1 cellular context compared by ENCODE assay signal in the genomic region with DNA sequence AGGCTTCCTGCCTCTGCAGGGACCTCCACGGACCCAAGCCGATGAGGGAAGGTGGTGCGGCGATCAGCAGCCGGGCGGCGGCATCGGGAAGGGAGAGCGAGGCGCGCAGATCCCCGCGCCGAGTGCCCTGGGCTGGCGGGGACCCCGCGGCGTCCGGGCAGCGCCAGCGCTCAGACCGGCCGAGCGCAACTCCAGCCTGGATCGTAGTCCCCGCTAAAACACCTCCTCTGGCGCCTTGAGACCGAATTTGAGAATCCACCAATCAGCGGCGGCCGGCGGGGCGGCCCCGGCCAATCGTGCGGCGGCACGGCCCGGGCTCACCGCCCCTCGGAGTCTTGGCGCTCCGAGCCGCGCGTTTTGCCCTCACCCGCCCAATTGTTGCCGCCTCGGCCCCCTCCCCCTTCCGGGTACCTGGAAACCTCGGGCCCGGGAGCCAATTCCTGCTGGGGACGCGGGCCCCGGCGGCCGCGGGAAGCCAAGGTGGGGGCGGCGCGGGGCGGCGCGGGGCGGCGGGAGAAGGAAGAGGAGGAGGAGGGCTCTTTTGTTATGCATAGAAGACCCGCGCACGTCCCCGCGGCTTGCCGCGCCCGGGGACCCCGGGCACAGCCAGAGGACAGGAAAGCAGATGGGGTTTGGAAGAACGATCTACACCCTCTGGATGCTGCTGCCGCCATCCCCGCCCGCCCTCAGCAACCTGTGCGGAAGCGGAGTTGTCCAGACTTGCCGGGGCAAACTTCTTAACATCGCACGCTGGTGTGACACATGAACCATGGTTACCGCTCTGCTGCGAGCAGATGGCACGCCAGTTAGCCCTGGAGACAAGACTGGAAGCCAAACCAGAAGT.
TF ChIP-seq lines count a peak whose summit lies in the region.

A gene with protein sequence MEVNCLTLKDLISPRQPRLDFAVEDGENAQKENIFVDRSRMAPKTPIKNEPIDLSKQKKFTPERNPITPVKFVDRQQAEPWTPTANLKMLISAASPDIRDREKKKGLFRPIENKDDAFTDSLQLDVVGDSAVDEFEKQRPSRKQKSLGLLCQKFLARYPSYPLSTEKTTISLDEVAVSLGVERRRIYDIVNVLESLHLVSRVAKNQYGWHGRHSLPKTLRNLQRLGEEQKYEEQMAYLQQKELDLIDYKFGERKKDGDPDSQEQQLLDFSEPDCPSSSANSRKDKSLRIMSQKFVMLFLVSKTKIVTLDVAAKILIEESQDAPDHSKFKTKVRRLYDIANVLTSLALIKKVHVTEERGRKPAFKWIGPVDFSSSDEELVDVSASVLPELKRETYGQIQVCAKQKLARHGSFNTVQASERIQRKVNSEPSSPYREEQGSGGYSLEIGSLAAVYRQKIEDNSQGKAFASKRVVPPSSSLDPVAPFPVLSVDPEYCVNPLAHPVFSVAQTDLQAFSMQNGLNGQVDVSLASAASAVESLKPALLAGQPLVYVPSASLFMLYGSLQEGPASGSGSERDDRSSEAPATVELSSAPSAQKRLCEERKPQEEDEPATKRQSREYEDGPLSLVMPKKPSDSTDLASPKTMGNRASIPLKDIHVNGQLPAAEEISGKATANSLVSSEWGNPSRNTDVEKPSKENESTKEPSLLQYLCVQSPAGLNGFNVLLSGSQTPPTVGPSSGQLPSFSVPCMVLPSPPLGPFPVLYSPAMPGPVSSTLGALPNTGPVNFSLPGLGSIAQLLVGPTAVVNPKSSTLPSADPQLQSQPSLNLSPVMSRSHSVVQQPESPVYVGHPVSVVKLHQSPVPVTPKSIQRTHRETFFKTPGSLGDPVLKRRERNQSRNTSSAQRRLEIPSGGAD (minus strand): TSS at position 209 of the 844 bp plus-strand sequence. CDS start 934 bp downstream, outside the sequence.

TF ChIP-seq in HepG2, 621 proteins besides CTCF, POLR2A, EP300 and RAD21 (continued from another document and continues in another):
- TF ChIP-seq, protein P1, sequence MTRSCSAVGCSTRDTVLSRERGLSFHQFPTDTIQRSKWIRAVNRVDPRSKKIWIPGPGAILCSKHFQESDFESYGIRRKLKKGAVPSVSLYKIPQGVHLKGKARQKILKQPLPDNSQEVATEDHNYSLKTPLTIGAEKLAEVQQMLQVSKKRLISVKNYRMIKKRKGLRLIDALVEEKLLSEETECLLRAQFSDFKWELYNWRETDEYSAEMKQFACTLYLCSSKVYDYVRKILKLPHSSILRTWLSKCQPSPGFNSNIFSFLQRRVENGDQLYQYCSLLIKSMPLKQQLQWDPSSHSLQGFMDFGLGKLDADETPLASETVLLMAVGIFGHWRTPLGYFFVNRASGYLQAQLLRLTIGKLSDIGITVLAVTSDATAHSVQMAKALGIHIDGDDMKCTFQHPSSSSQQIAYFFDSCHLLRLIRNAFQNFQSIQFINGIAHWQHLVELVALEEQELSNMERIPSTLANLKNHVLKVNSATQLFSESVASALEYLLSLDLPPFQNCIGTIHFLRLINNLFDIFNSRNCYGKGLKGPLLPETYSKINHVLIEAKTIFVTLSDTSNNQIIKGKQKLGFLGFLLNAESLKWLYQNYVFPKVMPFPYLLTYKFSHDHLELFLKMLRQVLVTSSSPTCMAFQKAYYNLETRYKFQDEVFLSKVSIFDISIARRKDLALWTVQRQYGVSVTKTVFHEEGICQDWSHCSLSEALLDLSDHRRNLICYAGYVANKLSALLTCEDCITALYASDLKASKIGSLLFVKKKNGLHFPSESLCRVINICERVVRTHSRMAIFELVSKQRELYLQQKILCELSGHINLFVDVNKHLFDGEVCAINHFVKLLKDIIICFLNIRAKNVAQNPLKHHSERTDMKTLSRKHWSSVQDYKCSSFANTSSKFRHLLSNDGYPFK (CRISPR knock-in tag; IDR thresholded peaks at IDR 0.05; ENCODE audit: borderline replicate concordance) = no peak
- TF ChIP-seq, protein P2, sequence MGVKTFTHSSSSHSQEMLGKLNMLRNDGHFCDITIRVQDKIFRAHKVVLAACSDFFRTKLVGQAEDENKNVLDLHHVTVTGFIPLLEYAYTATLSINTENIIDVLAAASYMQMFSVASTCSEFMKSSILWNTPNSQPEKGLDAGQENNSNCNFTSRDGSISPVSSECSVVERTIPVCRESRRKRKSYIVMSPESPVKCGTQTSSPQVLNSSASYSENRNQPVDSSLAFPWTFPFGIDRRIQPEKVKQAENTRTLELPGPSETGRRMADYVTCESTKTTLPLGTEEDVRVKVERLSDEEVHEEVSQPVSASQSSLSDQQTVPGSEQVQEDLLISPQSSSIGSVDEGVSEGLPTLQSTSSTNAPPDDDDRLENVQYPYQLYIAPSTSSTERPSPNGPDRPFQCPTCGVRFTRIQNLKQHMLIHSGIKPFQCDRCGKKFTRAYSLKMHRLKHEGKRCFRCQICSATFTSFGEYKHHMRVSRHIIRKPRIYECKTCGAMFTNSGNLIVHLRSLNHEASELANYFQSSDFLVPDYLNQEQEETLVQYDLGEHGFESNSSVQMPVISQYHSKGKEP (CRISPR knock-in tag; IDR thresholded peaks at IDR 0.05) = no peak
- TF ChIP-seq, protein P3, sequence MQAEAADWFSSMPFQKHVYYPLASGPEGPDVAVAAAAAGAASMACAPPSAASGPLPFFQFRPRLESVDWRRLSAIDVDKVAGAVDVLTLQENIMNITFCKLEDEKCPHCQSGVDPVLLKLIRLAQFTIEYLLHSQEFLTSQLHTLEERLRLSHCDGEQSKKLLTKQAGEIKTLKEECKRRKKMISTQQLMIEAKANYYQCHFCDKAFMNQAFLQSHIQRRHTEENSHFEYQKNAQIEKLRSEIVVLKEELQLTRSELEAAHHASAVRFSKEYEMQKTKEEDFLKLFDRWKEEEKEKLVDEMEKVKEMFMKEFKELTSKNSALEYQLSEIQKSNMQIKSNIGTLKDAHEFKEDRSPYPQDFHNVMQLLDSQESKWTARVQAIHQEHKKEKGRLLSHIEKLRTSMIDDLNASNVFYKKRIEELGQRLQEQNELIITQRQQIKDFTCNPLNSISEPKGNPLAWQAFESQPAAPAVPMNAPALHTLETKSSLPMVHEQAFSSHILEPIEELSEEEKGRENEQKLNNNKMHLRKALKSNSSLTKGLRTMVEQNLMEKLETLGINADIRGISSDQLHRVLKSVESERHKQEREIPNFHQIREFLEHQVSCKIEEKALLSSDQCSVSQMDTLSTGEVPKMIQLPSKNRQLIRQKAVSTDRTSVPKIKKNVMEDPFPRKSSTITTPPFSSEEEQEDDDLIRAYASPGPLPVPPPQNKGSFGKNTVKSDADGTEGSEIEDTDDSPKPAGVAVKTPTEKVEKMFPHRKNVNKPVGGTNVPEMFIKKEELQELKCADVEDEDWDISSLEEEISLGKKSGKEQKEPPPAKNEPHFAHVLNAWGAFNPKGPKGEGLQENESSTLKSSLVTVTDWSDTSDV (CRISPR knock-in tag; IDR thresholded peaks at IDR 0.05) = no peak
- TF ChIP-seq, protein P4, sequence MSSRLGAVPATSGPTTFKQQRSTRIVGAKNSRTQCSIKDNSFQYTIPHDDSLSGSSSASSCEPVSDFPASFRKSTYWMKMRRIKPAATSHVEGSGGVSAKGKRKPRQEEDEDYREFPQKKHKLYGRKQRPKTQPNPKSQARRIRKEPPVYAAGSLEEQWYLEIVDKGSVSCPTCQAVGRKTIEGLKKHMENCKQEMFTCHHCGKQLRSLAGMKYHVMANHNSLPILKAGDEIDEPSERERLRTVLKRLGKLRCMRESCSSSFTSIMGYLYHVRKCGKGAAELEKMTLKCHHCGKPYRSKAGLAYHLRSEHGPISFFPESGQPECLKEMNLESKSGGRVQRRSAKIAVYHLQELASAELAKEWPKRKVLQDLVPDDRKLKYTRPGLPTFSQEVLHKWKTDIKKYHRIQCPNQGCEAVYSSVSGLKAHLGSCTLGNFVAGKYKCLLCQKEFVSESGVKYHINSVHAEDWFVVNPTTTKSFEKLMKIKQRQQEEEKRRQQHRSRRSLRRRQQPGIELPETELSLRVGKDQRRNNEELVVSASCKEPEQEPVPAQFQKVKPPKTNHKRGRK (CRISPR knock-in tag; IDR thresholded peaks at IDR 0.05) = no peak
- TF ChIP-seq KLF12 (CRISPR knock-in tag; IDR thresholded peaks at IDR 0.05; ENCODE audit: borderline replicate concordance) (no peak), NR2C2 (CRISPR knock-in tag; IDR thresholded peaks at IDR 0.05; ENCODE audit: borderline replicate concordance) (no peak), ZNF891 (CRISPR knock-in tag; IDR thresholded peaks at IDR 0.05) (no peak), ZBTB20 (CRISPR knock-in tag; IDR thresholded peaks at IDR 0.05; ENCODE audit: borderline replicate concordance, low read depth) (no peak), REL (CRISPR knock-in tag; conservative IDR thresholded peaks at IDR 0.05) (no peak; the same call in 1 of the 2 replicates), ZNF841 (CRISPR knock-in tag; IDR thresholded peaks at IDR 0.05; ENCODE audit: borderline replicate concordance) (no peak), NFYC (CRISPR knock-in tag; IDR thresholded peaks at IDR 0.05) (peak; percentile 86), ZNF264 (CRISPR knock-in tag; IDR thresholded peaks at IDR 0.05) (no peak), HMG20B (CRISPR knock-in tag; conservative IDR thresholded peaks at IDR 0.05) (no peak), MATR3 (CRISPR knock-in tag; IDR thresholded peaks at IDR 0.05) (no peak), ZNF10 (CRISPR knock-in tag; IDR thresholded peaks at IDR 0.05; ENCODE audit: borderline replicate concordance, low read depth) (no peak), RFX5 (IDR thresholded peaks at IDR 0.05; ENCODE audit: low read depth, low read length) (no peak), SETDB1 (CRISPR knock-in tag; IDR thresholded peaks at IDR 0.05; ENCODE audit: borderline replicate concordance) (no peak)
- TF ChIP-seq, protein P5, sequence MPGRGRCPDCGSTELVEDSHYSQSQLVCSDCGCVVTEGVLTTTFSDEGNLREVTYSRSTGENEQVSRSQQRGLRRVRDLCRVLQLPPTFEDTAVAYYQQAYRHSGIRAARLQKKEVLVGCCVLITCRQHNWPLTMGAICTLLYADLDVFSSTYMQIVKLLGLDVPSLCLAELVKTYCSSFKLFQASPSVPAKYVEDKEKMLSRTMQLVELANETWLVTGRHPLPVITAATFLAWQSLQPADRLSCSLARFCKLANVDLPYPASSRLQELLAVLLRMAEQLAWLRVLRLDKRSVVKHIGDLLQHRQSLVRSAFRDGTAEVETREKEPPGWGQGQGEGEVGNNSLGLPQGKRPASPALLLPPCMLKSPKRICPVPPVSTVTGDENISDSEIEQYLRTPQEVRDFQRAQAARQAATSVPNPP (CRISPR knock-in tag; IDR thresholded peaks at IDR 0.05) = peak; percentile 38
- TF ChIP-seq, protein P6, sequence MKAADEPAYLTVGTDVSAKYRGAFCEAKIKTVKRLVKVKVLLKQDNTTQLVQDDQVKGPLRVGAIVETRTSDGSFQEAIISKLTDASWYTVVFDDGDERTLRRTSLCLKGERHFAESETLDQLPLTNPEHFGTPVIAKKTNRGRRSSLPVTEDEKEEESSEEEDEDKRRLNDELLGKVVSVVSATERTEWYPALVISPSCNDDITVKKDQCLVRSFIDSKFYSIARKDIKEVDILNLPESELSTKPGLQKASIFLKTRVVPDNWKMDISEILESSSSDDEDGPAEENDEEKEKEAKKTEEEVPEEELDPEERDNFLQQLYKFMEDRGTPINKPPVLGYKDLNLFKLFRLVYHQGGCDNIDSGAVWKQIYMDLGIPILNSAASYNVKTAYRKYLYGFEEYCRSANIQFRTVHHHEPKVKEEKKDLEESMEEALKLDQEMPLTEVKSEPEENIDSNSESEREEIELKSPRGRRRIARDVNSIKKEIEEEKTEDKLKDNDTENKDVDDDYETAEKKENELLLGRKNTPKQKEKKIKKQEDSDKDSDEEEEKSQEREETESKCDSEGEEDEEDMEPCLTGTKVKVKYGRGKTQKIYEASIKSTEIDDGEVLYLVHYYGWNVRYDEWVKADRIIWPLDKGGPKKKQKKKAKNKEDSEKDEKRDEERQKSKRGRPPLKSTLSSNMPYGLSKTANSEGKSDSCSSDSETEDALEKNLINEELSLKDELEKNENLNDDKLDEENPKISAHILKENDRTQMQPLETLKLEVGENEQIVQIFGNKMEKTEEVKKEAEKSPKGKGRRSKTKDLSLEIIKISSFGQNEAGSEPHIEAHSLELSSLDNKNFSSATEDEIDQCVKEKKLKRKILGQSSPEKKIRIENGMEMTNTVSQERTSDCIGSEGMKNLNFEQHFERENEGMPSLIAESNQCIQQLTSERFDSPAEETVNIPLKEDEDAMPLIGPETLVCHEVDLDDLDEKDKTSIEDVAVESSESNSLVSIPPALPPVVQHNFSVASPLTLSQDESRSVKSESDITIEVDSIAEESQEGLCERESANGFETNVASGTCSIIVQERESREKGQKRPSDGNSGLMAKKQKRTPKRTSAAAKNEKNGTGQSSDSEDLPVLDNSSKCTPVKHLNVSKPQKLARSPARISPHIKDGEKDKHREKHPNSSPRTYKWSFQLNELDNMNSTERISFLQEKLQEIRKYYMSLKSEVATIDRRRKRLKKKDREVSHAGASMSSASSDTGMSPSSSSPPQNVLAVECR (CRISPR knock-in tag; IDR thresholded peaks at IDR 0.05; ENCODE audit: borderline replicate concordance) = peak; percentile 89
- TF ChIP-seq, protein P7, sequence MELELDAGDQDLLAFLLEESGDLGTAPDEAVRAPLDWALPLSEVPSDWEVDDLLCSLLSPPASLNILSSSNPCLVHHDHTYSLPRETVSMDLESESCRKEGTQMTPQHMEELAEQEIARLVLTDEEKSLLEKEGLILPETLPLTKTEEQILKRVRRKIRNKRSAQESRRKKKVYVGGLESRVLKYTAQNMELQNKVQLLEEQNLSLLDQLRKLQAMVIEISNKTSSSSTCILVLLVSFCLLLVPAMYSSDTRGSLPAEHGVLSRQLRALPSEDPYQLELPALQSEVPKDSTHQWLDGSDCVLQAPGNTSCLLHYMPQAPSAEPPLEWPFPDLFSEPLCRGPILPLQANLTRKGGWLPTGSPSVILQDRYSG (CRISPR knock-in tag; IDR thresholded peaks at IDR 0.05) = no peak; the same call in 1 of the 2 replicates
- TF ChIP-seq, protein P8, sequence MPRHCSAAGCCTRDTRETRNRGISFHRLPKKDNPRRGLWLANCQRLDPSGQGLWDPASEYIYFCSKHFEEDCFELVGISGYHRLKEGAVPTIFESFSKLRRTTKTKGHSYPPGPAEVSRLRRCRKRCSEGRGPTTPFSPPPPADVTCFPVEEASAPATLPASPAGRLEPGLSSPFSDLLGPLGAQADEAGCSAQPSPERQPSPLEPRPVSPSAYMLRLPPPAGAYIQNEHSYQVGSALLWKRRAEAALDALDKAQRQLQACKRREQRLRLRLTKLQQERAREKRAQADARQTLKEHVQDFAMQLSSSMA (CRISPR knock-in tag; IDR thresholded peaks at IDR 0.05) = no peak
- TF ChIP-seq, protein P9, sequence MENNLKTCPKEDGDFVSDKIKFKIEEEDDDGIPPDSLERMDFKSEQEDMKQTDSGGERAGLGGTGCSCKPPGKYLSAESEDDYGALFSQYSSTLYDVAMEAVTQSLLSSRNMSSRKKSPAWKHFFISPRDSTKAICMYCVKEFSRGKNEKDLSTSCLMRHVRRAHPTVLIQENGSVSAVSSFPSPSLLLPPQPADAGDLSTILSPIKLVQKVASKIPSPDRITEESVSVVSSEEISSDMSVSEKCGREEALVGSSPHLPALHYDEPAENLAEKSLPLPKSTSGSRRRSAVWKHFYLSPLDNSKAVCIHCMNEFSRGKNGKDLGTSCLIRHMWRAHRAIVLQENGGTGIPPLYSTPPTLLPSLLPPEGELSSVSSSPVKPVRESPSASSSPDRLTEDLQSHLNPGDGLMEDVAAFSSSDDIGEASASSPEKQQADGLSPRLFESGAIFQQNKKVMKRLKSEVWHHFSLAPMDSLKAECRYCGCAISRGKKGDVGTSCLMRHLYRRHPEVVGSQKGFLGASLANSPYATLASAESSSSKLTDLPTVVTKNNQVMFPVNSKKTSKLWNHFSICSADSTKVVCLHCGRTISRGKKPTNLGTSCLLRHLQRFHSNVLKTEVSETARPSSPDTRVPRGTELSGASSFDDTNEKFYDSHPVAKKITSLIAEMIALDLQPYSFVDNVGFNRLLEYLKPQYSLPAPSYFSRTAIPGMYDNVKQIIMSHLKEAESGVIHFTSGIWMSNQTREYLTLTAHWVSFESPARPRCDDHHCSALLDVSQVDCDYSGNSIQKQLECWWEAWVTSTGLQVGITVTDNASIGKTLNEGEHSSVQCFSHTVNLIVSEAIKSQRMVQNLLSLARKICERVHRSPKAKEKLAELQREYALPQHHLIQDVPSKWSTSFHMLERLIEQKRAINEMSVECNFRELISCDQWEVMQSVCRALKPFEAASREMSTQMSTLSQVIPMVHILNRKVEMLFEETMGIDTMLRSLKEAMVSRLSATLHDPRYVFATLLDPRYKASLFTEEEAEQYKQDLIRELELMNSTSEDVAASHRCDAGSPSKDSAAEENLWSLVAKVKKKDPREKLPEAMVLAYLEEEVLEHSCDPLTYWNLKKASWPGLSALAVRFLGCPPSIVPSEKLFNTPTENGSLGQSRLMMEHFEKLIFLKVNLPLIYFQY (CRISPR knock-in tag; IDR thresholded peaks at IDR 0.05; ENCODE audit: borderline replicate concordance) = no peak
